Comparison of ENCODE assay signal across 8 cellular contexts in genomic region chr10:43647576-43647975, GRCh38. TPM values are rescaled to one million over a fixed set of nuclear protein-coding genes. Genes with fewer than 3 reads are reported as not detected.
DNase-seq lines count a peak whose midpoint lies in the region; ATAC-seq lines count a peak whose summit lies in the region.

No MANE protein-coding gene starts in this region.

- DNase-seq in activated CD4-positive, alpha-beta T cell treated with anti-CD3 and anti-CD28 coated beads for 36 hours, result no peak
- DNase-seq in activated CD4-positive, alpha-beta T cell treated with anti-CD3 and anti-CD28 coated beads for 48 hours, result no peak
- DNase-seq in activated CD8-positive, alpha-beta T cell treated with anti-CD3 and anti-CD28 coated beads, Interleukin-2, amount 10 ng/mL, durations not matched to agents 7 days and 5 days, result no peak
- DNase-seq in stimulated activated naive CD8-positive, alpha-beta T cell treated with anti-CD3 and anti-CD28 coated beads, Interleukin-15, amount 100 ng/mL, for 72 hours, result no peak
- no peak for DNase-seq in COR-L47 (lab: John Stamatoyannopoulos, UW)
- no peak for DNase-seq in dermis blood vessel endothelial cell

- H3K9me3 Mint-ChIP-seq in activated CD4-positive, alpha-beta T cell treated with anti-CD3 and anti-CD28 coated beads for 36 hours (ENCODE audit: low read depth), result peaks cover 30% of the 10 kb centered on the region
- peaks cover 41% of the 10 kb centered on the region for H3K9me3 Mint-ChIP-seq in activated CD8-positive, alpha-beta T cell treated with anti-CD3 and anti-CD28 coated beads, Interleukin-2, amount 10 ng/mL, durations not matched to agents 7 days and 5 days (ENCODE audit: insufficient read depth)
- H3K9me3 Mint-ChIP-seq in stimulated activated naive CD8-positive, alpha-beta T cell treated with anti-CD3 and anti-CD28 coated beads, Interleukin-15, amount 100 ng/mL, for 72 hours, result peaks cover 34 to 41% of the 10 kb centered on the region in 2 donors

- H3K9me3 ChIP-seq in iPS-20b (ENCODE audit: insufficient read depth, low read depth, low read length), result peaks cover 53% of the 10 kb centered on the region

- peaks cover 14% of the 10 kb centered on the region for H3K4me1 Mint-ChIP-seq in activated CD4-positive, alpha-beta T cell treated with anti-CD3 and anti-CD28 coated beads for 36 hours
- peaks cover 24% of the 10 kb centered on the region for H3K4me1 Mint-ChIP-seq in activated CD8-positive, alpha-beta T cell treated with anti-CD3 and anti-CD28 coated beads, Interleukin-2, amount 10 ng/mL, durations not matched to agents 7 days and 5 days (ENCODE audit: low read depth)
- peaks cover 17% of the 10 kb centered on the region for H3K4me1 Mint-ChIP-seq in stimulated activated naive CD8-positive, alpha-beta T cell treated with anti-CD3 and anti-CD28 coated beads, Interleukin-15, amount 100 ng/mL, for 72 hours

- no peaks in the 10 kb centered on the region for H3K27me3 Mint-ChIP-seq in activated CD4-positive, alpha-beta T cell treated with anti-CD3 and anti-CD28 coated beads for 36 hours
- H3K27me3 Mint-ChIP-seq in activated CD8-positive, alpha-beta T cell treated with anti-CD3 and anti-CD28 coated beads, Interleukin-2, amount 10 ng/mL, durations not matched to agents 7 days and 5 days (ENCODE audit: low read depth), result peaks cover 8% of the 10 kb centered on the region
- no peaks in the 10 kb centered on the region for H3K27me3 Mint-ChIP-seq in stimulated activated naive CD8-positive, alpha-beta T cell treated with anti-CD3 and anti-CD28 coated beads, Interleukin-15, amount 100 ng/mL, for 72 hours

- peaks cover 50% of the 10 kb centered on the region for H3K36me3 Mint-ChIP-seq in activated CD4-positive, alpha-beta T cell treated with anti-CD3 and anti-CD28 coated beads for 36 hours (ENCODE audit: low read depth)
- peaks cover 54% of the 10 kb centered on the region for H3K36me3 Mint-ChIP-seq in activated CD8-positive, alpha-beta T cell treated with anti-CD3 and anti-CD28 coated beads, Interleukin-2, amount 10 ng/mL, durations not matched to agents 7 days and 5 days (ENCODE audit: low read depth)

- H3K9ac ChIP-seq in iPS-20b (ENCODE audit: low read depth, low read length), result peak overlapping the region; percentile 83; the same call in 1 of the 2 replicates

- H3K27ac Mint-ChIP-seq in activated CD4-positive, alpha-beta T cell treated with anti-CD3 and anti-CD28 coated beads for 36 hours, result peak overlapping the region; percentile 87
- H3K27ac Mint-ChIP-seq in activated CD8-positive, alpha-beta T cell treated with anti-CD3 and anti-CD28 coated beads, Interleukin-2, amount 10 ng/mL, durations not matched to agents 7 days and 5 days, result no peak overlapping the region
- H3K27ac Mint-ChIP-seq in stimulated activated naive CD8-positive, alpha-beta T cell treated with anti-CD3 and anti-CD28 coated beads, Interleukin-15, amount 100 ng/mL, for 72 hours, result peak overlapping the region; percentile 93 to 96

- H3K36me3 ChIP-seq in iPS-20b (ENCODE audit: insufficient read depth, low read depth, low read length), result peaks cover 39% of the 10 kb centered on the region

- no peak for ATAC-seq in activated CD4-positive, alpha-beta T cell treated with anti-CD3 and anti-CD28 coated beads for 36 hours
- ATAC-seq in activated CD8-positive, alpha-beta T cell treated with anti-CD3 and anti-CD28 coated beads, Interleukin-2, amount 10 ng/mL, durations not matched to agents 7 days and 5 days, result no peak
- ATAC-seq in stimulated activated naive CD8-positive, alpha-beta T cell treated with anti-CD3 and anti-CD28 coated beads, Interleukin-15, amount 100 ng/mL, for 72 hours, result no peak
- no peak for ATAC-seq in GM18511 (IDR thresholded peaks at IDR 0.05; ENCODE audit: unreplicated experiment)

- POLR2A ChIA-PET in activated CD4-positive, alpha-beta T cell treated with anti-CD3 and anti-CD28 coated beads for 36 hours (lab: Charles Lee), result no interaction called here
- POLR2A ChIA-PET in activated CD8-positive, alpha-beta T cell treated with anti-CD3 and anti-CD28 coated beads, Interleukin-2, amount 10 ng/mL, durations not matched to agents 7 days and 5 days (lab: Charles Lee), result no interaction called here

- peaks cover 29% of the 10 kb centered on the region for H3K27me3 ChIP-seq in iPS-20b (ENCODE audit: insufficient read depth, low read length)

- H3K4me3 ChIP-seq in iPS-20b (ENCODE audit: low read length), result peak overlapping the region; percentile 80

- H3K4me1 ChIP-seq in iPS-20b (ENCODE audit: insufficient read depth, low read length), result peaks cover 4% of the 10 kb centered on the region; the same call in 1 of the 2 replicates

- intact Hi-C loops in activated CD4-positive, alpha-beta T cell treated with anti-CD3 and anti-CD28 coated beads for 36 hours (cut with DNase I, micrococcal nuclease), result loop anchor here in 1 of 2 experiments (5.0 kb wide), 1 partner anchor 75 kb away; the partner anchor contains the start of gene ZNF239

- peak overlapping the region; percentile 79 for H3K4me3 Mint-ChIP-seq in activated CD4-positive, alpha-beta T cell treated with anti-CD3 and anti-CD28 coated beads for 36 hours
- H3K4me3 Mint-ChIP-seq in activated CD8-positive, alpha-beta T cell treated with anti-CD3 and anti-CD28 coated beads, Interleukin-2, amount 10 ng/mL, durations not matched to agents 7 days and 5 days, result peak overlapping the region; percentile 85
- peak overlapping the region; percentile 96 to 99 for H3K4me3 Mint-ChIP-seq in stimulated activated naive CD8-positive, alpha-beta T cell treated with anti-CD3 and anti-CD28 coated beads, Interleukin-15, amount 100 ng/mL, for 72 hours

- H3K27ac ChIP-seq in iPS-20b (ENCODE audit: low read length), result no peak overlapping the region

- CTCF ChIA-PET in activated CD4-positive, alpha-beta T cell treated with anti-CD3 and anti-CD28 coated beads for 36 hours (lab: Charles Lee), result interaction anchor here (1.6 kb wide), 1 partner anchor 42 kb away, joined by 4 read pairs; no protein-coding TSS in a partner anchor
- CTCF ChIA-PET in activated CD8-positive, alpha-beta T cell treated with anti-CD3 and anti-CD28 coated beads, Interleukin-2, amount 10 ng/mL, durations not matched to agents 7 days and 5 days (lab: Charles Lee), result interaction anchor here (0.6 to 2.0 kb wide), 3 partner anchors 10 to 33 kb away, joined by 3 to 5 read pairs (median 3); no protein-coding TSS in a partner anchor

RNA-seq across cellular contexts. Expression of gene ZNF32, which starts 1.1 kb away (rescaled TPM):
- total RNA-seq in activated CD4-positive, alpha-beta T cell treated with anti-CD3 and anti-CD28 coated beads for 36 hours, result 10 to 100 TPM; 14.1 to 15.2 TPM
- 10 to 100 TPM; 16.5 to 18.0 TPM for total RNA-seq in activated CD8-positive, alpha-beta T cell treated with anti-CD3 and anti-CD28 coated beads, Interleukin-2, amount 10 ng/mL, durations not matched to agents 7 days and 5 days
- total RNA-seq in dermis blood vessel endothelial cell, result 14.1 and 34.4 TPM in 2 replicates

RNA-seq across cellular contexts. Expression of gene ZNF485, which starts 41.3 kb away (rescaled TPM):
- 1 to 10 TPM; 6.9 to 7.6 TPM for total RNA-seq in activated CD4-positive, alpha-beta T cell treated with anti-CD3 and anti-CD28 coated beads for 36 hours
- 1 to 10 TPM; 4.7 to 4.8 TPM for total RNA-seq in activated CD8-positive, alpha-beta T cell treated with anti-CD3 and anti-CD28 coated beads, Interleukin-2, amount 10 ng/mL, durations not matched to agents 7 days and 5 days
- 1.0 TPM in 2 replicates for total RNA-seq in dermis blood vessel endothelial cell
